8 cellular contexts compared by ENCODE assay signal in the genomic region with DNA sequence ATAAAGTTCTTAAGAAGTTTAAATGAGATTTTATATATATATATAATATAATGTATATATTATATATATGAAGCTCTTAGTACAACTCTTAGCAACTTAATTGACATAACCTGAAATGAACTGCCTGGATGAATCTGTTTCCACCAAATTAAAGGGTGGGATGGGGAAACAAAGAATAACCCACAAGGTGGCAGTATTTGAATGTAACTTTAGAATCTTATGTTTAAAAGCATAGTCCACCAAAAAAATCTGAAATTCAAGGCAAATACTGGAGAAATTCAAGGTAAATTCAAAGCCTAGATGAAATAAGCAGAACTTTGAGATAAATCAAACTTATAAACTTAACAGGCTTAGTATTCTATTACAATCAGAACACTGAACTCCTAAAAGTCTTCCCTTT. TPM values are rescaled to one million over a fixed set of nuclear protein-coding genes. Genes with fewer than 3 reads are reported as not detected.
A peak's percentile ranks its signal among the peaks of the same experiment; 100 is the strongest.
DNase-seq lines count a peak whose midpoint lies in the region; ATAC-seq and TF ChIP-seq lines count a peak whose summit lies in the region.

No MANE protein-coding gene starts in this region.

- no peak overlapping the region for H3K4me2 ChIP-seq in Loucy (ENCODE audit: low read depth, low read length, poor library complexity, severe bottlenecking)

- H2AFZ ChIP-seq in Loucy (ENCODE audit: low read length): no peak overlapping the region

- DNase-seq in ELR (ENCODE audit: low read depth) (peak; percentile 70), amniotic epithelial cell (ENCODE audit: low read depth) (peak; percentile 51), left lung (no peak), HuH-7.5 (ENCODE audit: low spot score) (no peak), OCI-M2 (lab: John Stamatoyannopoulos, UW; ENCODE audit: unreplicated experiment) (no peak)
- DNase-seq in stimulated activated CD4-positive, alpha-beta T cell treated with anti-CD3 and anti-CD28 coated beads, Interleukin-12 subunit alpha, Interleukin-12 subunit beta, amount 100 ng/mL, for 4 hours: no peak

- peaks cover 6% of the 10 kb centered on the region for H3K79me2 ChIP-seq in Loucy (ENCODE audit: insufficient read depth, low read length)

- no peaks in the 10 kb centered on the region for H3F3A ChIP-seq in Loucy (ENCODE audit: low read depth)

- H3K4me3 ChIP-seq in Loucy (ENCODE audit: low read length, poor library complexity, severe bottlenecking) (no peak overlapping the region), left lung (no peak overlapping the region)

- no peaks in the 10 kb centered on the region for H3K9me3 ChIP-seq in Loucy (ENCODE audit: insufficient read depth, low read depth, low read length)
- no peaks in the 10 kb centered on the region for H3K9me3 ChIP-seq in left lung

- H3K27me3 ChIP-seq in Loucy (ENCODE audit: insufficient read depth, low read length, poor library complexity, severe bottlenecking) (no peaks in the 10 kb centered on the region), left lung (no peaks in the 10 kb centered on the region)

- intact Hi-C loops in left lung (cut with DNase I): loop anchor here in 1 of 2 donors (5.0 kb wide), 1 partner anchor 805 kb away; no protein-coding TSS in a partner anchor

- TF ChIP-seq CTCF in Loucy (conservative IDR thresholded peaks at IDR 0.05; ENCODE audit: low read length): peak; percentile 68
- peak; percentile 37 to 40 for TF ChIP-seq CTCF in left lung (IDR thresholded peaks at IDR 0.05)

- H3K36me3 ChIP-seq in Loucy (ENCODE audit: insufficient read depth, low read length) (no peaks in the 10 kb centered on the region), left lung (no peaks in the 10 kb centered on the region)

- no peaks in the 10 kb centered on the region for H3K9me2 ChIP-seq in Loucy (replicated peaks; ENCODE audit: low read depth, low read length)

- no peaks in the 10 kb centered on the region for H4K20me1 ChIP-seq in Loucy (ENCODE audit: insufficient read depth, low read length, poor library complexity, severe bottlenecking)

- H3K4me1 ChIP-seq in Loucy (ENCODE audit: insufficient read depth, low read length, poor library complexity, severe bottlenecking) (peaks cover 7% of the 10 kb centered on the region), left lung (peaks cover 6 to 10% of the 10 kb centered on the region in 2 donors)

- ATAC-seq in left lung (no peak), GM18907 (IDR thresholded peaks at IDR 0.05; ENCODE audit: unreplicated experiment) (no peak)

- no peak overlapping the region for H3K27ac ChIP-seq in left lung

- H3K9ac ChIP-seq in Loucy (ENCODE audit: low read depth, low read length, poor library complexity, severe bottlenecking): no peak overlapping the region

RNA-seq across cellular contexts. Expression of a gene that starts 4.4 kb away (rescaled TPM):
- 10 to 100 TPM; 34.9 to 45.4 TPM for total RNA-seq in left lung

Comparison
In these comparisons a context has a peak if more than half of its experiments do, and no peak if none do; other contexts are left out.
1. DNase-seq: peak in ELR (single experiment) and amniotic epithelial cell (single experiment); none in left lung (0 of 2), HuH-7.5 (single experiment), stimulated activated CD4-positive, alpha-beta T cell treated with anti-CD3 and anti-CD28 coated beads, Interleukin-12 subunit alpha, Interleukin-12 subunit beta, amount 100 ng/mL, for 4 hours (single experiment) and OCI-M2 (single experiment).